ENCODE assay signal across 10 cellular contexts in genomic region chr1:22969224-22969829, GRCh38. TPM values are rescaled to one million over a fixed set of nuclear protein-coding genes. Genes with fewer than 3 reads are reported as not detected.
A peak's percentile ranks its signal among the peaks of the same experiment; 100 is the strongest.
DNase-seq lines count a peak whose midpoint lies in the region; ATAC-seq, FAIRE-seq and TF ChIP-seq lines count a peak whose summit lies in the region.
"Had no signal": no experiment of that assay in that cellular context is flagged by ENCODE, and none has a peak within 500 bp of the region (broad histone marks: within the 10 kb centered on the region; RNA-seq: fewer than 3 reads in every experiment).

No MANE protein-coding gene starts in this region.

- H3K27ac Mint-ChIP-seq in neural progenitor cell, result no peak overlapping the region
- H3K27ac Mint-ChIP-seq: dendritic cell treated with granulocyte-macrophage colony-stimulating factor and Interleukin-4, amounts not matched to agents 40 ng/mL and 50 ng/mL, for 4 days had no signal

- H3K36me3 Mint-ChIP-seq in neural progenitor cell, result no peaks in the 10 kb centered on the region

- H3K9ac ChIP-seq in neural progenitor cell, result no peak overlapping the region

- DNase-seq in BE2C (peak; percentile 56), NCI-H146 treated with DMSO at 0.1 percent for 48 hours (lab: John Stamatoyannopoulos, UW; ENCODE audit: unreplicated experiment) (peak; percentile 70), amniotic epithelial cell (ENCODE audit: low read depth) (peak; percentile 90), left colon (peak; percentile 46 to 64), neural progenitor cell (ENCODE audit: low spot score) (no peak), GM12891 (ENCODE audit: insufficient read length, low spot score) (no peak), HuH-7 (ENCODE audit: low spot score) (no peak)

- intact Hi-C loops in left colon (cut with DNase I, micrococcal nuclease), result no loop called here

- peaks cover 5% of the 10 kb centered on the region for H3F3A ChIP-seq in neural progenitor cell (ENCODE audit: low read depth)

- no peak for TF ChIP-seq POLR2A in GM12891 (IDR thresholded peaks at IDR 0.05; ENCODE audit: low read depth, low read length)

- H3K4me1 Mint-ChIP-seq in neural progenitor cell, result peaks cover 17% of the 10 kb centered on the region

- no peak overlapping the region for H3K27ac ChIP-seq in neural progenitor cell

- no peak overlapping the region for H3K4me2 ChIP-seq in neural progenitor cell

- ATAC-seq in left colon, result peak; percentile 89
- ATAC-seq in GM18511 (IDR thresholded peaks at IDR 0.05; ENCODE audit: unreplicated experiment), result no peak

- no peaks in the 10 kb centered on the region for H4K20me1 ChIP-seq in neural progenitor cell (ENCODE audit: low read depth)

- H3K4me1 ChIP-seq in BE2C, result no peaks in the 10 kb centered on the region
- peaks cover 23% of the 10 kb centered on the region for H3K4me1 ChIP-seq in neural progenitor cell

- FAIRE-seq in GM12891 (lab: Jason Lieb, UNC), result no peak
- FAIRE-seq: TTC549 had no signal

- no peaks in the 10 kb centered on the region for H3K27me3 ChIP-seq in BE2C
- H3K27me3 ChIP-seq in neural progenitor cell, result peaks cover 27% of the 10 kb centered on the region

- no peaks in the 10 kb centered on the region for H3K9me3 ChIP-seq in BE2C
- no peaks in the 10 kb centered on the region for H3K9me3 ChIP-seq in neural progenitor cell (ENCODE audit: low read depth)

- H3K27me3 Mint-ChIP-seq in neural progenitor cell (ENCODE audit: insufficient read depth, low read depth), result no peaks in the 10 kb centered on the region

- H3K9me3 Mint-ChIP-seq in neural progenitor cell, result peaks cover 10% of the 10 kb centered on the region

- no peak for TF ChIP-seq CTCF in BE2C (IDR thresholded peaks at IDR 0.05; ENCODE audit: low read depth, low read length)
- no peak for TF ChIP-seq CTCF in neural progenitor cell (IDR thresholded peaks at IDR 0.05)

- no peak overlapping the region for H2AFZ ChIP-seq in neural progenitor cell (replicated peaks)

- no peak overlapping the region for H3K4me3 Mint-ChIP-seq in neural progenitor cell
- H3K4me3 Mint-ChIP-seq: dendritic cell treated with granulocyte-macrophage colony-stimulating factor and Interleukin-4, amounts not matched to agents 40 ng/mL and 50 ng/mL, for 4 days had no signal

- H3K79me2 ChIP-seq in neural progenitor cell (ENCODE audit: low read depth), result no peaks in the 10 kb centered on the region

- H3K36me3 ChIP-seq in BE2C (no peaks in the 10 kb centered on the region), neural progenitor cell (no peaks in the 10 kb centered on the region)

- H3K4me3 ChIP-seq in BE2C (ENCODE audit: low read depth, low read length) (no peak overlapping the region), neural progenitor cell (no peak overlapping the region)

TF ChIP-seq in GM12891, 5 proteins besides CTCF, POLR2A, EP300 and RAD21:
- TF ChIP-seq SPI1 (IDR thresholded peaks at IDR 0.05; ENCODE audit: low read depth, low read length) (no peak), POU2F2 (IDR thresholded peaks at IDR 0.05; ENCODE audit: low read depth, low read length) (no peak), TAF1 (IDR thresholded peaks at IDR 0.05; ENCODE audit: low read depth, low read length) (no peak), PAX5 (IDR thresholded peaks at IDR 0.05; ENCODE audit: insufficient read depth, low read length, severe bottlenecking) (no peak), POLR2AphosphoS5 (IDR thresholded peaks at IDR 0.05; ENCODE audit: low read depth, low read length) (no peak)

RNA-seq across cellular contexts. Expression of gene LACTBL1, which starts 3.3 kb away (rescaled TPM):
- not detected for polyA plus RNA-seq in BE2C (2012; ENCODE audit: insufficient read depth, insufficient read length, low read depth)
- total RNA-seq in left colon, result not detected
- total RNA-seq in neural progenitor cell (ENCODE audit: low replicate concordance), result 0.12 TPM in 1 of 2 replicates, not detected in the other
- not detected for polyA plus RNA-seq in GM12891 (2012; ENCODE audit: low read depth, missing spikeins)

RNA-seq across cellular contexts. Expression of gene TEX46, which starts 46.3 kb away (rescaled TPM):
- not detected for polyA plus RNA-seq in BE2C (2012; ENCODE audit: insufficient read depth, insufficient read length, low read depth)
- not detected for total RNA-seq in left colon
- not detected in 2 replicates for total RNA-seq in neural progenitor cell (ENCODE audit: low replicate concordance)
- polyA plus RNA-seq in GM12891 (2012; ENCODE audit: low read depth, missing spikeins), result not detected

RNA-seq across cellular contexts. Expression of gene KDM1A, which starts 49.9 kb away (rescaled TPM):
- 53.9 TPM for polyA plus RNA-seq in BE2C (2012; ENCODE audit: insufficient read depth, insufficient read length, low read depth)
- 10 to 100 TPM; 39.3 to 50.9 TPM for total RNA-seq in left colon
- total RNA-seq in neural progenitor cell (ENCODE audit: low replicate concordance), result 329 and 332 TPM in 2 replicates
- 51.3 TPM for polyA plus RNA-seq in GM12891 (2012; ENCODE audit: low read depth, missing spikeins)

Comparison
In these comparisons a context has a peak if more than half of its experiments do, and no peak if none do; other contexts are left out.
1. DNase-seq: peak in BE2C (single experiment), NCI-H146 treated with DMSO at 0.1 percent for 48 hours (single experiment), amniotic epithelial cell (single experiment) and left colon (2 of 2); none in neural progenitor cell (single experiment), GM12891 (single experiment) and HuH-7 (single experiment).